Comparison of ENCODE assay signal across 28 cellular contexts in genomic region chr1:225642177-225642576, GRCh38. TPM values are rescaled to one million over a fixed set of nuclear protein-coding genes. Genes with fewer than 3 reads are reported as not detected.
DNase-seq lines count a peak whose midpoint lies in the region; ATAC-seq and TF ChIP-seq lines count a peak whose summit lies in the region.
"Had no signal": no experiment of that assay in that cellular context is flagged by ENCODE, and none has a peak within 500 bp of the region (broad histone marks: within the 10 kb centered on the region; RNA-seq: fewer than 3 reads in every experiment).

No MANE protein-coding gene starts in this region.

- no peak overlapping the region for H3K27ac ChIP-seq in IMR-90 (ENCODE audit: insufficient read depth, low read length)
- H3K27ac ChIP-seq: 22Rv1, HL-60, left lung, psoas muscle, SJSA1 had no signal

- 70% methylated on average over 2 of the region's 4 CpGs; no CpG with 5 or more reads in 1 of the 2 experiments for WGBS in IMR-90 (ENCODE audit: extremely low coverage in 2 of 2, insufficient read length in 1 of 2), 2 experiments

- H3K56ac ChIP-seq in IMR-90 (ENCODE audit: extremely low read depth, insufficient read depth, low read length) = no peak overlapping the region

- intact Hi-C loops in IMR-90 (cut with micrococcal nuclease) = no loop called here

- no peak overlapping the region for H2BK20ac ChIP-seq in IMR-90 (ENCODE audit: low read depth, low read length)

- peaks cover 6% of the 10 kb centered on the region for H3K4me1 ChIP-seq in IMR-90 (ENCODE audit: control insufficient read depth, insufficient read depth, low read length)
- H3K4me1 ChIP-seq: left lung had no signal

- peaks cover 4% of the 10 kb centered on the region; the same call in 1 of the 2 replicates for H3K36me3 ChIP-seq in IMR-90 (ENCODE audit: control insufficient read depth, insufficient read depth, low read length)
- H3K36me3 ChIP-seq: left lung had no signal

- no peak for TF ChIP-seq RAD21 in IMR-90 (IDR thresholded peaks at IDR 0.05; ENCODE audit: low read length)

- dilution Hi-C loops in IMR-90 (cut with HindIII; ENCODE audit: low sequenced_read_pairs, unreplicated experiment) = no loop called here

- H4K5ac ChIP-seq in IMR-90 (ENCODE audit: low read depth, low read length) = no peak overlapping the region

- no peak overlapping the region for H3K9ac ChIP-seq in IMR-90 (ENCODE audit: low read depth, low read length)

- H2AK9ac ChIP-seq in IMR-90 (replicated peaks; ENCODE audit: low read depth, low read length, poor library complexity) = no peak overlapping the region

- H3K4me3 ChIP-seq in IMR-90 (ENCODE audit: insufficient read depth, low read depth, low read length) (no peak overlapping the region), choroid plexus epithelial cell (ENCODE audit: low read depth, low read length) (no peak overlapping the region)
- H3K4me3 ChIP-seq: left lung, psoas muscle, SJSA1 had no signal

- H3K27ac Mint-ChIP-seq in nephron (peak overlapping the region in 2 of 3 experiments; percentile 9 to 16), type B pancreatic cell (no peak overlapping the region)
- H3K27ac Mint-ChIP-seq: activated CD8-positive, alpha-beta T cell treated with anti-CD3 and anti-CD28 coated beads, Interleukin-2, amount 10 ng/mL, durations not matched to agents 7 days and 5 days; activated naive CD4-positive, alpha-beta T cell treated with anti-CD3 and anti-CD28 coated beads, Interleukin-2, amount 50 U/mL, for 72 hours; activated T-helper 2 cell treated with anti-CD3 and anti-CD28 coated beads, Interferon-gamma antibody, Interleukin-2, Interleukin-4, amounts not matched to agents 10 μg/mL and 5 μg/mL and 100 μg/mL, durations not matched to agents 14 hours and 24 hours and 36 hours; CD4-positive, alpha-beta T cell; naive B cell had no signal

- no peaks in the 10 kb centered on the region for H3K27me3 ChIP-seq in IMR-90 (ENCODE audit: control insufficient read depth, insufficient read depth, low read length)
- H3K27me3 ChIP-seq: left lung, SJSA1 had no signal

- H4K8ac ChIP-seq in IMR-90 (ENCODE audit: low read depth in 2 of 2, low read length in 2 of 2) = no peak overlapping the region

- no peak overlapping the region for H3K18ac ChIP-seq in IMR-90 (ENCODE audit: low read depth, low read length)

- H3K36me3 Mint-ChIP-seq in nephron (ENCODE audit: low read depth) = peaks cover 79% of the 10 kb centered on the region
- peaks cover 47% of the 10 kb centered on the region for H3K36me3 Mint-ChIP-seq in type B pancreatic cell
- H3K36me3 Mint-ChIP-seq: activated naive CD4-positive, alpha-beta T cell treated with anti-CD3 and anti-CD28 coated beads, Interleukin-2, amount 50 U/mL, for 72 hours had no signal

- ATAC-seq in IMR-90 (ENCODE audit: low read depth) (no peak; the same call in none of the 2 replicates), HG03457 (IDR thresholded peaks at IDR 0.05; ENCODE audit: unreplicated experiment) (no peak)
- ATAC-seq: activated CD8-positive, alpha-beta T cell treated with anti-CD3 and anti-CD28 coated beads, Interleukin-2, amount 10 ng/mL, durations not matched to agents 7 days and 5 days; activated naive CD4-positive, alpha-beta T cell treated with anti-CD3 and anti-CD28 coated beads, Interleukin-2, amount 50 U/mL, for 72 hours; left lung had no signal

- no peaks in the 10 kb centered on the region for H3K27me3 Mint-ChIP-seq in nephron (ENCODE audit: low read depth)
- H3K27me3 Mint-ChIP-seq in type B pancreatic cell = no peaks in the 10 kb centered on the region
- H3K27me3 Mint-ChIP-seq: naive B cell had no signal

- no peak overlapping the region for H2BK15ac ChIP-seq in IMR-90 (ENCODE audit: low read depth, low read length)

- no peak overlapping the region for H4K91ac ChIP-seq in IMR-90 (ENCODE audit: insufficient read depth, low read depth, low read length)

- no peak overlapping the region for H3K14ac ChIP-seq in IMR-90 (replicated peaks; ENCODE audit: low read depth, low read length)

- BruUV-seq in IMR-90 (replicated peaks; lab: Mats Ljungman, UMichigan) = no TSS peak

- H2AK5ac ChIP-seq in IMR-90 (ENCODE audit: low read depth, low read length) = no peak overlapping the region

- H3K9me1 ChIP-seq in IMR-90 (ENCODE audit: insufficient read depth, low read length) = peaks cover 9% of the 10 kb centered on the region

- H3K4ac ChIP-seq in IMR-90 (ENCODE audit: low read depth, low read length) = no peak overlapping the region

- H3K4me1 Mint-ChIP-seq in nephron (peaks cover 4% of the 10 kb centered on the region), type B pancreatic cell (ENCODE audit: unreplicated experiment) (peaks cover 4% of the 10 kb centered on the region)

- no peak overlapping the region for H2BK120ac ChIP-seq in IMR-90 (ENCODE audit: low read depth, low read length)

- 0 out of 2 replicates have a peak overlapping the region, but pooled peaks have one; percentile 18 for H3K23ac ChIP-seq in IMR-90 (ENCODE audit: low read depth, low read length)

- no peaks in the 10 kb centered on the region for H3K9me3 ChIP-seq in IMR-90 (ENCODE audit: control insufficient read depth, insufficient read depth, low read length)
- H3K9me3 ChIP-seq: left lung, psoas muscle, SJSA1 had no signal

- CTCF ChIA-PET in IMR-90 (lab: Yijun Ruan, JAX) = interaction anchor here (0.6 to 1.3 kb wide), 2 partner anchors 9 to 130 kb away, joined by 3 to 4 read pairs; no protein-coding TSS in a partner anchor

- in situ Hi-C loops in IMR-90 (cut with MboI; ENCODE audit: low sequenced_read_pairs) = no loop called here

- no peak overlapping the region for H2BK5ac ChIP-seq in IMR-90 (ENCODE audit: low read depth, low read length, poor library complexity, severe bottlenecking)

- peaks cover 28 to 77% of the 10 kb centered on the region in 2 experiments for H3K79me1 ChIP-seq in IMR-90 (ENCODE audit: low read depth in 1 of 2, low read length in 2 of 2)

- DNase-seq in DMS53 (lab: John Stamatoyannopoulos, UW) (peak; percentile 31), DMS53 treated with DMSO at 0.1 percent for 48 hours (lab: John Stamatoyannopoulos, UW; ENCODE audit: unreplicated experiment) (no peak), IMR-90 (peak; percentile 56), choroid plexus epithelial cell (ENCODE audit: low read depth) (peak; percentile 64), NCI-H1694 (lab: John Stamatoyannopoulos, UW) (no peak), type B pancreatic cell (ENCODE audit: extremely low spot score, unreplicated experiment) (no peak)
- DNase-seq: activated CD4-positive, alpha-beta T cell treated with anti-CD3 and anti-CD28 coated beads for 1 hour; activated CD8-positive, alpha-beta T cell treated with anti-CD3 and anti-CD28 coated beads, Interleukin-2, amount 10 ng/mL, durations not matched to agents 7 days and 5 days; anterior cingulate cortex; CD4-positive, alpha-beta T cell; EL; H7; left lung; naive B cell; NCI-H1092 treated with DMSO at 0.1 percent for 48 hours; NCI-H187 treated with DMSO at 0.1 percent for 48 hours; NCI-H226; NCI-H774; psoas muscle; stimulated activated naive CD4-positive, alpha-beta T cell had no signal

- no peak overlapping the region for H2AFZ ChIP-seq in IMR-90 (replicated peaks; ENCODE audit: low read length, poor library complexity)

- peaks cover 72% of the 10 kb centered on the region for H4K20me1 ChIP-seq in IMR-90 (ENCODE audit: insufficient read depth, low read length)

- no peak for TF ChIP-seq POLR2A in IMR-90 (IDR thresholded peaks at IDR 0.05; ENCODE audit: low read depth, low read length)

- TF ChIP-seq CTCF in IMR-90 (conservative IDR thresholded peaks at IDR 0.05; ENCODE audit: low read depth, low read length) (no peak), choroid plexus epithelial cell (conservative IDR thresholded peaks at IDR 0.05; ENCODE audit: low read depth, low read length) (no peak), nephron (IDR thresholded peaks at IDR 0.05; ENCODE audit: unreplicated experiment in 3 of 3) (no peak), type B pancreatic cell (conservative IDR thresholded peaks at IDR 0.05) (no peak)

- H3K9me3 Mint-ChIP-seq in nephron (peaks cover 17% of the 10 kb centered on the region), type B pancreatic cell (peaks cover 13% of the 10 kb centered on the region)
- H3K9me3 Mint-ChIP-seq: activated naive CD4-positive, alpha-beta T cell treated with anti-CD3 and anti-CD28 coated beads, Interleukin-2, amount 50 U/mL, for 72 hours; activated T-helper 2 cell treated with anti-CD3 and anti-CD28 coated beads, Interferon-gamma antibody, Interleukin-2, Interleukin-4, amounts not matched to agents 10 μg/mL and 5 μg/mL and 100 μg/mL, durations not matched to agents 14 hours and 24 hours and 36 hours; CD4-positive, alpha-beta T cell had no signal

- H3K4me2 ChIP-seq in IMR-90 (ENCODE audit: low read depth, low read length) = no peak overlapping the region

- POLR2A ChIA-PET in IMR-90 (lab: Charles Lee; ENCODE audit: unreplicated experiment) = no interaction called here

- H3K4me3 Mint-ChIP-seq in nephron (no peak overlapping the region), type B pancreatic cell (no peak overlapping the region)
- H3K4me3 Mint-ChIP-seq: activated CD8-positive, alpha-beta T cell treated with anti-CD3 and anti-CD28 coated beads, Interleukin-2, amount 10 ng/mL, durations not matched to agents 7 days and 5 days; CD4-positive, alpha-beta T cell; naive B cell had no signal

TF ChIP-seq in IMR-90, 13 proteins besides CTCF, POLR2A, EP300 and RAD21 (continues in another document):
- no peak for TF ChIP-seq MAFK (IDR thresholded peaks at IDR 0.05; ENCODE audit: low read depth, low read length)
- no peak for TF ChIP-seq FOS (IDR thresholded peaks at IDR 0.05; ENCODE audit: low read depth, low read length)
- TF ChIP-seq CEBPB (IDR thresholded peaks at IDR 0.05; ENCODE audit: low read depth, low read length) = no peak
- TF ChIP-seq RFX5 (IDR thresholded peaks at IDR 0.05; ENCODE audit: low read depth, low read length) = no peak
- no peak for TF ChIP-seq SMC3 (IDR thresholded peaks at IDR 0.05; ENCODE audit: low read depth, low read length)
- TF ChIP-seq CHD1 (IDR thresholded peaks at IDR 0.05; ENCODE audit: low read depth, low read length) = no peak
- no peak for TF ChIP-seq MXI1 (IDR thresholded peaks at IDR 0.05; ENCODE audit: borderline replicate concordance, low read depth, low read length)
- no peak for TF ChIP-seq USF2 (IDR thresholded peaks at IDR 0.05; ENCODE audit: low read depth, low read length)

RNA-seq across cellular contexts. Expression of gene ENAH, which starts 10.7 kb away (rescaled TPM):
- total RNA-seq in IMR-90 (2012; rRNA removed) (82.5 and 86.9 TPM in 2 replicates), type B pancreatic cell (ENCODE audit: low replicate concordance) (69.2 and 133 TPM in 2 replicates)
- 47.4 and 61.3 TPM in 2 replicates for polyA plus RNA-seq in IMR-90 (2012; rRNA removed)
- 7.3 and 9.4 TPM in 2 replicates for polyA plus RNA-seq in IMR-90 (2012; cell fraction: cytosol; rRNA removed)
- 10.8 and 45.1 TPM in 2 replicates for polyA plus RNA-seq in IMR-90 (2012; cell fraction: nucleus; rRNA removed; ENCODE audit: low replicate concordance)
- total RNA-seq: activated CD8-positive, alpha-beta T cell treated with anti-CD3 and anti-CD28 coated beads, Interleukin-2, amount 10 ng/mL, durations not matched to agents 7 days and 5 days; CD4-positive, alpha-beta T cell; T-helper 1 cell treated with Interleukin-12 subunit alpha and Interleukin-12 subunit beta and Interleukin-4 antibody, amounts not matched to agents 30 ng/mL and 1 ng/mL, for 36 hours had no signal

Comparison
In these comparisons a context has a peak if more than half of its experiments do, and no peak if none do; other contexts are left out.
1. DNase-seq: peak in DMS53 (single experiment), IMR-90 (single experiment) and choroid plexus epithelial cell (single experiment); none in DMS53 treated with DMSO at 0.1 percent for 48 hours (single experiment), NCI-H1694 (single experiment) and type B pancreatic cell (single experiment).